ENCODE assay signal across 1 cellular context in the genomic region with DNA sequence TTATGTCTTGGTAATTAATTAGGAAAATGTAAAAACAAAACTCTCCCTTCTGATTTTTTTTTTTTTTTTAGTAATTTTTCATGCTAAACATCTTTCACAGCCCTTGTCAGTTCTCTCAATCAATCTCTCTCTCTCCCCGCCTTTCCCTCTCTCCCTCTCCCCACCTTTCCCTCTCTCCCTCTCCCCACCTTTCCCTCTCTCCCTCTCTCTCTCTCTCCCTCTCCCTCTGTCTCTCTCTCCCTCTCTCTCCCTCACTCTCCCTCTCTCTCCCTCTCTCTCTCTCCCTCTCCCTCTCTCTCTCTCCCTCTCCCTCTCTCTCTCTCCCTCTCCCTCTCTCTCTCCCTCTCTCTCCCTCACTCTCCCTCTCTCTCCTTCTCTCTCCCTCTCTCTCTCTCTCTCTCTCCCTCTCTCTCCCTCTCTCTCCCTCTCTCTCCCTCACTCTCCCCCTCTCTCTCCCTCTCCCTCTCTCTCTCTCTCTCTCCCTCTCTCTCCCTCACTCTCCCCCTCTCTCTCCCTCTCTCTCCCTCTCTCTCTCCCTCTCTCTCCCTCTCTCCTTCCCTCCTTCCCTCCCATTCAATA. TPM values are rescaled to one million over a fixed set of nuclear protein-coding genes. Genes with fewer than 3 reads are reported as not detected.
"Had no signal": no experiment of that assay in that cellular context is flagged by ENCODE, and none has a peak within 500 bp of the region (broad histone marks: within the 10 kb centered on the region; RNA-seq: fewer than 3 reads in every experiment).

No MANE protein-coding gene starts in this region.

RNA-seq across cellular contexts. Expression of gene TBC1D9, which starts 54.5 kb away (rescaled TPM):
- total RNA-seq: activated T-cell treated with anti-CD3 and anti-CD28 coated beads, Interleukin-2, amount 50 U/mL, for 72 hours had no signal
